Comparison of ENCODE assay signal across 1 cellular context in the genomic region with DNA sequence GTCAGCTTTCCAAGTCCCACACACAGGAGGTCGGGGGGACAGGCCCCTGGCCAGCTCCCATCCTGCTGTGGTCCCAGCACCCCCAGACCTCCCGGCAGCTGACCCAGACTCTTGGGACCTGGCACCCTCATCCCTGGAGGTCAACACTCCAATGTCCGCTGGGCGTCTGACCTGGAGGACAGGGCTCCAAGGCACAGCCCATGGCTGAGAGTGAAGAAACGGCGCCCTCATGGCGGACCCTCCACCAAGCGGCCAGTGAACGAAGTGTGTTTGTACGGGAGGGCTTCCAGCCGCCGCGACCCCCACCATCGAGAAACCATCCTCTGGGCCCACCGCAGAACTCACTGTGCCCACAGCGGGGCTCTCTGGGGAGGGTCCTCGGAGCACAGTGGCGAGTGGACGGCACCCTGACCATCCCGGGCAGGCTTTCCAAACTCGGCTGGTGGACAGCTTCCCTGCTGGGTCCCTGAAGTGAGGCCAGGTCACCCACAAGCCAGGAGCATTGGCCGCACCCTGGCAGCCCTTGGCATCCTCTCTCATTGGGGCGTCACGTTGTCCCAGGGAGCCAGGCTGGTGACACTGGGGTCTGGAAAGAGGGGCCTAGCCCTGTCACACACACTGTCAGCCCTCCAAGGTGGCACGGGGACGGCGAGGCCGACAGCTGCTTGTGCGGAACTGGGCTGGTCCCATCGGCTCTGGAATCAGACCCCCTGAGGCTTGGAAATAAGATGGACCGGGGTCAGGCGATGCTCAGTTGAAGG.
TF ChIP-seq lines count a peak whose summit lies in the region.

No MANE protein-coding gene starts in this region.

TF ChIP-seq in GM23338, 12 proteins besides CTCF, POLR2A, EP300 and RAD21 (continued from another document):
- TF ChIP-seq EZH2 (IDR thresholded peaks at IDR 0.05; ENCODE audit: low read depth, unreplicated experiment) (no peak), CREB1 (CRISPR knock-in tag; IDR thresholded peaks at IDR 0.05; ENCODE audit: low read depth) (no peak), JUNB (IDR thresholded peaks at IDR 0.05; ENCODE audit: unreplicated experiment) (no peak), ZNF331 (CRISPR knock-in tag; IDR thresholded peaks at IDR 0.05; ENCODE audit: low read depth) (no peak), STAT1 (IDR thresholded peaks at IDR 0.05; ENCODE audit: unreplicated experiment) (no peak), ZNF114 (CRISPR knock-in tag; IDR thresholded peaks at IDR 0.05) (no peak), NANOG (IDR thresholded peaks at IDR 0.05; ENCODE audit: borderline replicate concordance) (no peak), EZH2phosphoT487 (IDR thresholded peaks at IDR 0.05; ENCODE audit: unreplicated experiment) (no peak)
- TF ChIP-seq, protein P1, sequence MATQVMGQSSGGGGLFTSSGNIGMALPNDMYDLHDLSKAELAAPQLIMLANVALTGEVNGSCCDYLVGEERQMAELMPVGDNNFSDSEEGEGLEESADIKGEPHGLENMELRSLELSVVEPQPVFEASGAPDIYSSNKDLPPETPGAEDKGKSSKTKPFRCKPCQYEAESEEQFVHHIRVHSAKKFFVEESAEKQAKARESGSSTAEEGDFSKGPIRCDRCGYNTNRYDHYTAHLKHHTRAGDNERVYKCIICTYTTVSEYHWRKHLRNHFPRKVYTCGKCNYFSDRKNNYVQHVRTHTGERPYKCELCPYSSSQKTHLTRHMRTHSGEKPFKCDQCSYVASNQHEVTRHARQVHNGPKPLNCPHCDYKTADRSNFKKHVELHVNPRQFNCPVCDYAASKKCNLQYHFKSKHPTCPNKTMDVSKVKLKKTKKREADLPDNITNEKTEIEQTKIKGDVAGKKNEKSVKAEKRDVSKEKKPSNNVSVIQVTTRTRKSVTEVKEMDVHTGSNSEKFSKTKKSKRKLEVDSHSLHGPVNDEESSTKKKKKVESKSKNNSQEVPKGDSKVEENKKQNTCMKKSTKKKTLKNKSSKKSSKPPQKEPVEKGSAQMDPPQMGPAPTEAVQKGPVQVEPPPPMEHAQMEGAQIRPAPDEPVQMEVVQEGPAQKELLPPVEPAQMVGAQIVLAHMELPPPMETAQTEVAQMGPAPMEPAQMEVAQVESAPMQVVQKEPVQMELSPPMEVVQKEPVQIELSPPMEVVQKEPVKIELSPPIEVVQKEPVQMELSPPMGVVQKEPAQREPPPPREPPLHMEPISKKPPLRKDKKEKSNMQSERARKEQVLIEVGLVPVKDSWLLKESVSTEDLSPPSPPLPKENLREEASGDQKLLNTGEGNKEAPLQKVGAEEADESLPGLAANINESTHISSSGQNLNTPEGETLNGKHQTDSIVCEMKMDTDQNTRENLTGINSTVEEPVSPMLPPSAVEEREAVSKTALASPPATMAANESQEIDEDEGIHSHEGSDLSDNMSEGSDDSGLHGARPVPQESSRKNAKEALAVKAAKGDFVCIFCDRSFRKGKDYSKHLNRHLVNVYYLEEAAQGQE (IDR thresholded peaks at IDR 0.05; ENCODE audit: unreplicated experiment) = no peak
- TF ChIP-seq, protein P2, sequence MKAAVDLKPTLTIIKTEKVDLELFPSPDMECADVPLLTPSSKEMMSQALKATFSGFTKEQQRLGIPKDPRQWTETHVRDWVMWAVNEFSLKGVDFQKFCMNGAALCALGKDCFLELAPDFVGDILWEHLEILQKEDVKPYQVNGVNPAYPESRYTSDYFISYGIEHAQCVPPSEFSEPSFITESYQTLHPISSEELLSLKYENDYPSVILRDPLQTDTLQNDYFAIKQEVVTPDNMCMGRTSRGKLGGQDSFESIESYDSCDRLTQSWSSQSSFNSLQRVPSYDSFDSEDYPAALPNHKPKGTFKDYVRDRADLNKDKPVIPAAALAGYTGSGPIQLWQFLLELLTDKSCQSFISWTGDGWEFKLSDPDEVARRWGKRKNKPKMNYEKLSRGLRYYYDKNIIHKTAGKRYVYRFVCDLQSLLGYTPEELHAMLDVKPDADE (IDR thresholded peaks at IDR 0.05) = no peak; the same call in 1 of the 2 replicates
TF ChIP-seq in GM23338: peak in this region for 0.
